ENCODE assay signal across 8 cellular contexts in the genomic region with DNA sequence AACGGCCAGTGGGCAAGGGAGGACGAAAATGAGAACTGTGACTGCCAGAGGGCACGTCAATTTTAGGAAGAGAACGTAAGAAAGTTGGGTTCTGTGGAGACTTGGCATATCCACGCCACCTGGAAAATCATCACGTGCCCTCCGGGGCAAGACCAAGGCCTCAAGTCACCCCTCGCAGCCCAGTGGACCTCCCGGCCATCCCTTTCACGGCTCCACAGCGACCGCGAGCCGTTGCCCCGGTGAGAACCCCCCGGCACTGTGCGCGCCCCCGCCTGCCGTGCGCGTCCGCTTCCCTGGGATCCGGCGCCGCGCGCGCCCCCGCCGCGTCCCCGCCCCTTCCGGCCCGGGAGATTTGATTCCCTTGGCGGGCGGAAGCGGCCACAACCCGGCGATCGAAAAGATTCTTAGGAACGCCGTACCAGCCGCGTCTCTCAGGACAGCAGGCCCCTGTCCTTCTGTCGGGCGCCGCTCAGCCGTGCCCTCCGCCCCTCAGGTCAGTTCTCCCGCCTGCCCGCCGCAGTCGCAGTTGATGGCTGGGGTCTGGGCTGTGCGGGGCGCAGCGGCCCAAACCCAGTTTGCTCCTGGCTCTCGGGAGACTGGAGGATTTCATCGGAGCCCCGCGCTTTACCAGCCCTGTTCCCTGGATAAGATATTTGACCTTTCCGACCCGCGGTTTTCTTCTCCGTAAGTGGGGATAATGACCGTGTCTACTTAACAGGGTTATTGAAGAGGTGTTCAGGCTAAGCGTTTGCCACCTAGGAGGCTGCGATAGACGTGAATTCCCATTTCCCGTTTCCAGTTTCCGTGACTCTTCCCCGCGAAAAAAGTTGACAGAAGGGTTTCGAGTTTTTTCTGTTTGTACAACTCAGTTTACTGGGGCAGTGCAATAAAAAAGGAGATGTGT. TPM values are rescaled to one million over a fixed set of nuclear protein-coding genes. Genes with fewer than 3 reads are reported as not detected.
A peak's percentile ranks its signal among the peaks of the same experiment; 100 is the strongest.
DNase-seq lines count a peak whose midpoint lies in the region; ATAC-seq and TF ChIP-seq lines count a peak whose summit lies in the region.

A gene (plus strand): TSS at position 381 of the 904 bp plus-strand sequence. CDS start 8,787 bp downstream, outside the sequence.

- POLR2A ChIA-PET in OCI-LY7 (lab: Charles Lee) = no interaction called here

- H3K9me2 ChIP-seq in OCI-LY7 (ENCODE audit: insufficient read depth, low read length) = no peaks in the 10 kb centered on the region

- H3K27ac ChIP-seq in CD4-positive, CD25-positive, alpha-beta regulatory T cell (ENCODE audit: insufficient read depth, low read length, poor library complexity, severe bottlenecking) = peak within 1 kb of the TSS; percentile 56
- peak within 1 kb of the TSS; percentile 58 for H3K27ac ChIP-seq in OCI-LY7 (ENCODE audit: low read depth, low read length, poor library complexity, severe bottlenecking)

- H3K4me1 ChIP-seq in CD4-positive, CD25-positive, alpha-beta regulatory T cell (ENCODE audit: control insufficient read depth, insufficient read depth, low read length, poor library complexity, severe bottlenecking) = peaks cover 34% of the 10 kb centered on the region
- H3K4me1 ChIP-seq in OCI-LY7 (ENCODE audit: insufficient read depth, low read length, poor library complexity, severe bottlenecking) (peaks cover 53% of the 10 kb centered on the region), mononuclear cell (ENCODE audit: insufficient read depth, low read length) (peaks cover 19% of the 10 kb centered on the region)

- H3K27me3 Mint-ChIP-seq in CD4-positive, CD25-positive, alpha-beta regulatory T cell = peaks cover 24% of the 10 kb centered on the region

- no peaks in the 10 kb centered on the region for H3K9me3 Mint-ChIP-seq in CD4-positive, CD25-positive, alpha-beta regulatory T cell

- BruUV-seq in OCI-LY7 (replicated peaks; lab: Mats Ljungman, UMichigan) = TSS peak; percentile 82

- peak within 1 kb of the TSS; percentile 87 to 90 (median 89) for H3K27ac Mint-ChIP-seq in CD4-positive, CD25-positive, alpha-beta regulatory T cell

- H3K36me3 Mint-ChIP-seq in CD4-positive, CD25-positive, alpha-beta regulatory T cell = peaks cover 3% of the 10 kb centered on the region

- no peaks in the 10 kb centered on the region for H3K9me3 ChIP-seq in CD4-positive, CD25-positive, alpha-beta regulatory T cell (ENCODE audit: control insufficient read depth in 2 of 2, low read length in 2 of 2)
- H3K9me3 ChIP-seq in OCI-LY7 (ENCODE audit: low read length) = no peaks in the 10 kb centered on the region
- H3K9me3 ChIP-seq in mononuclear cell (ENCODE audit: low read depth, low read length) = no peaks in the 10 kb centered on the region

- CTCF ChIA-PET in OCI-LY7 (lab: Charles Lee; ENCODE audit: unreplicated experiment) = no interaction called here

- intact Hi-C loops in OCI-LY7 (cut with micrococcal nuclease; ENCODE audit: unreplicated experiment) = loop anchor here (5.0 to 10.0 kb wide), 2 partner anchors 170 to 892 kb away; a partner anchor contains a TSS

- peaks cover 46% of the 10 kb centered on the region for H3K79me2 ChIP-seq in OCI-LY7 (ENCODE audit: insufficient read depth, low read depth, low read length)

- no peaks in the 10 kb centered on the region; the same call in 1 of the 2 replicates for H4K20me1 ChIP-seq in OCI-LY7 (ENCODE audit: insufficient read depth, low read length)

- no peaks in the 10 kb centered on the region for H3K36me3 ChIP-seq in CD4-positive, CD25-positive, alpha-beta regulatory T cell (ENCODE audit: control insufficient read depth, insufficient read depth, low read length)
- H3K36me3 ChIP-seq in OCI-LY7 (ENCODE audit: insufficient read depth, low read length) = peaks cover 36% of the 10 kb centered on the region

- TF ChIP-seq CTCF in OCI-LY7 (conservative IDR thresholded peaks at IDR 0.05; ENCODE audit: low read length) (no peak), epithelial cell of esophagus (IDR thresholded peaks at IDR 0.05; ENCODE audit: insufficient read depth, low read depth, low read length, missing control alignments) (no peak)

- peak within 1 kb of the TSS; percentile 92 to 98 (median 95) for H3K4me3 Mint-ChIP-seq in CD4-positive, CD25-positive, alpha-beta regulatory T cell

- peak within 1 kb of the TSS; percentile 100 for H3K4me2 ChIP-seq in OCI-LY7 (ENCODE audit: low read length)

- H3K27me3 ChIP-seq in CD4-positive, CD25-positive, alpha-beta regulatory T cell (ENCODE audit: control insufficient read depth, insufficient read depth, low read length) = no peaks in the 10 kb centered on the region
- no peaks in the 10 kb centered on the region for H3K27me3 ChIP-seq in mononuclear cell (ENCODE audit: insufficient read depth, low read length)

- ATAC-seq in CD4-positive, CD25-positive, alpha-beta regulatory T cell (ENCODE audit: low read depth in 2 of 2) = peak; percentile 85 to 86
- peak; percentile 73 for ATAC-seq in GM19395 (IDR thresholded peaks at IDR 0.05; ENCODE audit: unreplicated experiment)

- peak; percentile 75 to 88 (median 84) for DNase-seq in CD4-positive, CD25-positive, alpha-beta regulatory T cell
- peak; percentile 75 for DNase-seq in HT1080 (ENCODE audit: low read depth)
- peak; percentile 90 for DNase-seq in OCI-LY7 (ENCODE audit: low spot score)
- DNase-seq in activated T-cell treated with anti-CD3 and anti-CD28 coated beads for 1 hour (ENCODE audit: low read depth) = peak; percentile 76
- DNase-seq in epithelial cell of esophagus (ENCODE audit: low read depth) = peak; percentile 84
- peak; percentile 67 to 75 for DNase-seq in stimulated activated CD8-positive, alpha-beta memory T cell treated with anti-CD3 and anti-CD28 coated beads, Interleukin-2, amount 100 ng/mL, for 1 hour (ENCODE audit: low read depth in 2 of 2)

- peaks cover 12 to 36% (median 24%) of the 10 kb centered on the region in 4 donors for H3K4me1 Mint-ChIP-seq in CD4-positive, CD25-positive, alpha-beta regulatory T cell

- peak within 1 kb of the TSS; percentile 78 for H2AFZ ChIP-seq in OCI-LY7 (ENCODE audit: low read length)

- peak within 1 kb of the TSS; percentile 97 for H3K4me3 ChIP-seq in CD4-positive, CD25-positive, alpha-beta regulatory T cell (ENCODE audit: low read depth, low read length)
- H3K4me3 ChIP-seq in OCI-LY7 (ENCODE audit: low read depth, low read length, poor library complexity, severe bottlenecking) (peak within 1 kb of the TSS; percentile 94), epithelial cell of esophagus (ENCODE audit: low read length) (peak within 1 kb of the TSS; percentile 78), mononuclear cell (ENCODE audit: low read length) (peak within 1 kb of the TSS; percentile 87)

RNA-seq across cellular contexts. Expression of the gene that starts here (rescaled TPM):
- total RNA-seq in CD4-positive, CD25-positive, alpha-beta regulatory T cell = 1.7 TPM
- 1 to 10 TPM in 3 of 4 donors, under 1 TPM in 1; 0.90 to 5.5 (median 2.4) TPM for polyA plus RNA-seq in CD4-positive, CD25-positive, alpha-beta regulatory T cell
- total RNA-seq in HT1080 (2014; rRNA removed; shearing (Covaris generic)) = 62.7 and 74.6 TPM in 2 replicates
- 63.1 and 72.0 TPM in 2 replicates for polyA plus RNA-seq in HT1080 (2015; cell fraction: cytosol; rRNA removed)
- polyA plus RNA-seq in HT1080 (2015; cell fraction: nucleus; rRNA removed) = 81.9 and 89.7 TPM in 2 replicates
- 47.9 and 48.9 TPM in 2 replicates for total RNA-seq in OCI-LY7 (2014; rRNA removed; shearing (Covaris generic))
- total RNA-seq in OCI-LY7 (2022) = 58.7 and 63.2 TPM in 2 replicates
- total RNA-seq in mononuclear cell = 0.94 TPM

Comparison
In these comparisons a context has a peak if more than half of its experiments do, and no peak if none do; other contexts are left out.
1. Peak in every context shown above with its lines: DNase-seq, ATAC-seq, H3K4me3 ChIP-seq and H3K27ac ChIP-seq.
2. RNA of the gene that starts here (total RNA-seq): 62.7 to 74.6 TPM in HT1080 and 47.9 to 63.2 TPM in OCI-LY7; 1.7 TPM in CD4-positive, CD25-positive, alpha-beta regulatory T cell (single experiment) and 0.94 TPM in mononuclear cell (single experiment); every median in the first group is over 10 times any median in the second.